In genomic region chr12:52049286-52049685, GRCh38 we compare ENCODE assay signal across 10 cellular contexts. TPM values are rescaled to one million over a fixed set of nuclear protein-coding genes. Genes with fewer than 3 reads are reported as not detected.
DNase-seq lines count a peak whose midpoint lies in the region; ATAC-seq, FAIRE-seq and TF ChIP-seq lines count a peak whose summit lies in the region.
"Had no signal": no experiment of that assay in that cellular context is flagged by ENCODE, and none has a peak within 500 bp of the region (broad histone marks: within the 10 kb centered on the region; RNA-seq: fewer than 3 reads in every experiment).

No MANE protein-coding gene starts in this region.

- no peak for TF ChIP-seq RAD21 in A549 (conservative IDR thresholded peaks at IDR 0.05 in 1 of 2, IDR thresholded peaks at IDR 0.05 in 1 of 2)

- FAIRE-seq in A549 (lab: Jason Lieb, UNC): no peak

- no peak overlapping the region for H3K4me2 ChIP-seq in A549

- DNase-seq in A549 (ENCODE audit: low read depth in 1 of 2, low spot score in 1 of 2): no peak
- DNase-seq in CD8-positive, alpha-beta memory T cell: no peak
- DNase-seq in natural killer cell treated with Interleukin-12 subunit alpha and Interleukin-12 subunit beta and Interleukin-15 and Interleukin-18, amount 100 ng/mL, for 72 hours (ENCODE audit: low spot score): no peak
- DNase-seq in retina: no peak
- no peak for DNase-seq in A172 (ENCODE audit: low spot score)
- no peak for DNase-seq in NCI-H82 treated with DMSO at 0.1 percent for 48 hours (lab: John Stamatoyannopoulos, UW; ENCODE audit: unreplicated experiment)
- DNase-seq: islet precursor cell, NCI-H345 had no signal

- no peak for TF ChIP-seq CTCF in A549 (IDR thresholded peaks at IDR 0.05)

- no peaks in the 10 kb centered on the region for H3K9me3 Mint-ChIP-seq in CD8-positive, alpha-beta memory T cell
- no peaks in the 10 kb centered on the region for H3K9me3 Mint-ChIP-seq in activated naive CD8-positive, alpha-beta T cell (ENCODE audit: low read depth)
- H3K9me3 Mint-ChIP-seq in natural killer cell treated with Interleukin-12 subunit alpha and Interleukin-12 subunit beta and Interleukin-15 and Interleukin-18, amount 100 ng/mL, for 72 hours: no peaks in the 10 kb centered on the region

- peaks cover 24 to 39% (median 28%) of the 10 kb centered on the region in 3 donors for H3K4me1 Mint-ChIP-seq in CD8-positive, alpha-beta memory T cell
- peaks cover 43% of the 10 kb centered on the region for H3K4me1 Mint-ChIP-seq in activated naive CD8-positive, alpha-beta T cell (ENCODE audit: low read depth)
- peaks cover 28 to 48% of the 10 kb centered on the region in 2 donors for H3K4me1 Mint-ChIP-seq in natural killer cell treated with Interleukin-12 subunit alpha and Interleukin-12 subunit beta and Interleukin-15 and Interleukin-18, amount 100 ng/mL, for 72 hours (ENCODE audit: low read depth in 2 of 2)

- no peak for TF ChIP-seq EP300 in A549 (IDR thresholded peaks at IDR 0.05)

- H3K27ac ChIP-seq in A549: peak overlapping the region in 1 of 2 experiments; percentile 95; a peak in 3 of 6 replicates
- H3K27ac ChIP-seq in CD8-positive, alpha-beta memory T cell (ENCODE audit: low read depth, low read length): no peak overlapping the region

- H3K9me3 ChIP-seq in A549: no peaks in the 10 kb centered on the region
- no peaks in the 10 kb centered on the region for H3K9me3 ChIP-seq in CD8-positive, alpha-beta memory T cell (ENCODE audit: low read length)

- H3K27me3 Mint-ChIP-seq in CD8-positive, alpha-beta memory T cell: peaks cover 0 to 2% of the 10 kb centered on the region in 2 donors
- H3K27me3 Mint-ChIP-seq in activated naive CD8-positive, alpha-beta T cell: no peaks in the 10 kb centered on the region
- H3K27me3 Mint-ChIP-seq in natural killer cell treated with Interleukin-12 subunit alpha and Interleukin-12 subunit beta and Interleukin-15 and Interleukin-18, amount 100 ng/mL, for 72 hours: peaks cover 6 to 10% of the 10 kb centered on the region in 2 donors

- no peaks in the 10 kb centered on the region for H3K27me3 ChIP-seq in CD8-positive, alpha-beta memory T cell (ENCODE audit: insufficient read depth, low read length, poor library complexity, severe bottlenecking)

- no peaks in the 10 kb centered on the region for H3K36me3 ChIP-seq in CD8-positive, alpha-beta memory T cell (ENCODE audit: insufficient read depth, low read length)

- 90% methylated on average over 4 of the region's 4 CpGs for WGBS in A549 (ENCODE audit: missing lambda C conversion rate)

- ATAC-seq in A549 (no peak), HG02610 (IDR thresholded peaks at IDR 0.05; ENCODE audit: unreplicated experiment) (no peak)
- ATAC-seq in natural killer cell treated with Interleukin-12 subunit alpha and Interleukin-12 subunit beta and Interleukin-15 and Interleukin-18, amount 100 ng/mL, for 72 hours: no peak

- H3K4me3 ChIP-seq in A549: no peak overlapping the region
- no peak overlapping the region for H3K4me3 ChIP-seq in CD8-positive, alpha-beta memory T cell (ENCODE audit: low read length)

- peaks cover 40% of the 10 kb centered on the region for H3K4me1 ChIP-seq in A549
- peaks cover 27% of the 10 kb centered on the region for H3K4me1 ChIP-seq in CD8-positive, alpha-beta memory T cell (ENCODE audit: insufficient read depth, low read length)

- peak overlapping the region; percentile 43 to 99 (median 88) for H3K27ac Mint-ChIP-seq in CD8-positive, alpha-beta memory T cell
- peak overlapping the region; percentile 90 for H3K27ac Mint-ChIP-seq in activated naive CD8-positive, alpha-beta T cell
- H3K27ac Mint-ChIP-seq in natural killer cell treated with Interleukin-12 subunit alpha and Interleukin-12 subunit beta and Interleukin-15 and Interleukin-18, amount 100 ng/mL, for 72 hours: peak overlapping the region; percentile 37 to 69

- POLR2A ChIA-PET in A549 (lab: Yijun Ruan, JAX): no interaction called here
- POLR2A ChIA-PET in CD8-positive, alpha-beta memory T cell (lab: Charles Lee): interaction anchor here (0.6 kb wide), 1 partner anchor 21 kb away, joined by 3 read pairs; the partner anchor contains the start of gene ATG101

- CTCF ChIA-PET in A549 (lab: Yijun Ruan, JAX): interaction anchor here (2.8 to 41.8 kb wide), 3 partner anchors 10 to 24 kb away, joined by 11 to 1730 read pairs (median 426); partner anchors contain the start of genes ATG101, NR4A1 and SMIM41
- CTCF ChIA-PET in CD8-positive, alpha-beta memory T cell (lab: Charles Lee): interaction anchor here (20.9 kb wide), 1 partner anchor 25 kb away, joined by 206 read pairs; no protein-coding TSS in a partner anchor

- H3K4me3 Mint-ChIP-seq in CD8-positive, alpha-beta memory T cell: peak overlapping the region; percentile 64 to 99 (median 94)
- peak overlapping the region; percentile 80 for H3K4me3 Mint-ChIP-seq in activated naive CD8-positive, alpha-beta T cell
- H3K4me3 Mint-ChIP-seq in natural killer cell treated with Interleukin-12 subunit alpha and Interleukin-12 subunit beta and Interleukin-15 and Interleukin-18, amount 100 ng/mL, for 72 hours: peak overlapping the region; percentile 69

- peaks cover 0 to 3% (median 0%) of the 10 kb centered on the region in 3 donors for H3K36me3 Mint-ChIP-seq in CD8-positive, alpha-beta memory T cell
- peaks cover 2% of the 10 kb centered on the region for H3K36me3 Mint-ChIP-seq in activated naive CD8-positive, alpha-beta T cell
- H3K36me3 Mint-ChIP-seq in natural killer cell treated with Interleukin-12 subunit alpha and Interleukin-12 subunit beta and Interleukin-15 and Interleukin-18, amount 100 ng/mL, for 72 hours: no peaks in the 10 kb centered on the region

- TF ChIP-seq POLR2A in A549 (IDR thresholded peaks at IDR 0.05; ENCODE audit: low read length): no peak

TF ChIP-seq in A549, 52 proteins besides CTCF, POLR2A, EP300 and RAD21:
- 0 out of 2 replicates have a peak, but pooled peaks have one; percentile 18 for TF ChIP-seq EHF (CRISPR knock-in tag; IDR thresholded peaks at IDR 0.05)
- no peak for TF ChIP-seq KDM5A (IDR thresholded peaks at IDR 0.05)
- peak; percentile 80; the same call in 1 of the 2 replicates for TF ChIP-seq POLR2AphosphoS2 (conservative IDR thresholded peaks at IDR 0.05; ENCODE audit: low read length)
- no peak for TF ChIP-seq TFCP2L1 (CRISPR knock-in tag; IDR thresholded peaks at IDR 0.05)
- TF ChIP-seq RCOR1 (IDR thresholded peaks at IDR 0.05; ENCODE audit: low read depth, low read length): no peak
TF ChIP-seq in A549: peak in this region for 2.

RNA-seq across cellular contexts. Expression of gene NR4A1, which starts 2.0 kb away (rescaled TPM):
- polyA plus RNA-seq in A549 (2011; rRNA removed) (81.3 and 89.6 TPM in 2 replicates), A549 (2017; fragmentation: RNase III; extraction: RNeasy Plus Mini Kit Qiagen cat#74134 plus additional on column Dnase treatment) (24.7 to 39.6 TPM (median 28.7 TPM) in 3 replicates)
- 151 and 315 TPM in 2 replicates for polyA plus RNA-seq in A549 (2012; cell fraction: cytosol; rRNA removed)
- 768 and 886 TPM in 2 replicates for polyA plus RNA-seq in A549 (2012; cell fraction: nucleus; rRNA removed)
- 132 and 174 TPM in 2 replicates for polyA minus RNA-seq in A549 (2011; rRNA and poly(A)+ RNA removed)
- total RNA-seq in CD8-positive, alpha-beta memory T cell: 10 to 100 TPM; 20.4 to 23.4 TPM
- polyA plus RNA-seq in CD8-positive, alpha-beta memory T cell: 0.84 TPM
- total RNA-seq in natural killer cell treated with Interleukin-12 subunit alpha and Interleukin-12 subunit beta and Interleukin-15 and Interleukin-18, amount 100 ng/mL, for 72 hours: 1 to 10 TPM; 3.0 to 4.0 TPM
- 1.5 and 3.3 TPM in 2 replicates for total RNA-seq in A172 (2014; rRNA removed; shearing (Covaris generic))

RNA-seq across cellular contexts. Expression of gene ATG101, which starts 20.5 kb away (rescaled TPM):
- polyA plus RNA-seq in A549 (2011; rRNA removed): 124 and 141 TPM in 2 replicates
- 168 and 190 TPM in 2 replicates for polyA plus RNA-seq in A549 (2012; cell fraction: cytosol; rRNA removed)
- 140 and 145 TPM in 2 replicates for polyA plus RNA-seq in A549 (2012; cell fraction: nucleus; rRNA removed)
- polyA plus RNA-seq in A549 (2017; fragmentation: RNase III; extraction: RNeasy Plus Mini Kit Qiagen cat#74134 plus additional on column Dnase treatment): 81.3 to 87.9 TPM (median 82.6 TPM) in 3 replicates
- 109 and 119 TPM in 2 replicates for polyA minus RNA-seq in A549 (2011; rRNA and poly(A)+ RNA removed)
- total RNA-seq in CD8-positive, alpha-beta memory T cell: 10 to 100 TPM; 49.7 to 56.2 TPM
- 25.5 TPM for polyA plus RNA-seq in CD8-positive, alpha-beta memory T cell
- total RNA-seq in natural killer cell treated with Interleukin-12 subunit alpha and Interleukin-12 subunit beta and Interleukin-15 and Interleukin-18, amount 100 ng/mL, for 72 hours: 10 to 100 TPM; 43.1 to 55.1 TPM
- 70.3 and 74.7 TPM in 2 replicates for total RNA-seq in A172 (2014; rRNA removed; shearing (Covaris generic))

RNA-seq across cellular contexts. Expression of gene SMIM41, which starts 30.2 kb away (rescaled TPM):
- polyA plus RNA-seq in A549 (2011; rRNA removed): not detected in 2 replicates
- polyA plus RNA-seq in A549 (2012; cell fraction: cytosol; rRNA removed): not detected in 2 replicates
- 0.06 and 0.10 TPM in 2 replicates for polyA plus RNA-seq in A549 (2012; cell fraction: nucleus; rRNA removed)
- not detected in 3 replicates for polyA plus RNA-seq in A549 (2017; fragmentation: RNase III; extraction: RNeasy Plus Mini Kit Qiagen cat#74134 plus additional on column Dnase treatment)
- not detected in 2 replicates for polyA minus RNA-seq in A549 (2011; rRNA and poly(A)+ RNA removed)
- total RNA-seq in CD8-positive, alpha-beta memory T cell: not detected
- polyA plus RNA-seq in CD8-positive, alpha-beta memory T cell: not detected
- not detected for total RNA-seq in natural killer cell treated with Interleukin-12 subunit alpha and Interleukin-12 subunit beta and Interleukin-15 and Interleukin-18, amount 100 ng/mL, for 72 hours
- total RNA-seq in A172 (2014; rRNA removed; shearing (Covaris generic)): not detected in 2 replicates

RNA-seq across cellular contexts. Expression of gene TAMALIN, which starts 42.5 kb away (rescaled TPM):
- polyA plus RNA-seq in A549 (2011; rRNA removed): 0.22 and 0.35 TPM in 2 replicates
- 0.44 and 0.53 TPM in 2 replicates for polyA plus RNA-seq in A549 (2012; cell fraction: cytosol; rRNA removed)
- 1.4 and 3.1 TPM in 2 replicates for polyA plus RNA-seq in A549 (2012; cell fraction: nucleus; rRNA removed)
- 0.16 to 0.30 TPM (median 0.29 TPM) in 3 replicates for polyA plus RNA-seq in A549 (2017; fragmentation: RNase III; extraction: RNeasy Plus Mini Kit Qiagen cat#74134 plus additional on column Dnase treatment)
- polyA minus RNA-seq in A549 (2011; rRNA and poly(A)+ RNA removed): 0.44 and 0.62 TPM in 2 replicates
- total RNA-seq in CD8-positive, alpha-beta memory T cell: 1 to 10 TPM; 7.3 to 8.4 TPM
- polyA plus RNA-seq in CD8-positive, alpha-beta memory T cell: 1.4 TPM
- 1 to 10 TPM; 5.4 to 5.6 TPM for total RNA-seq in natural killer cell treated with Interleukin-12 subunit alpha and Interleukin-12 subunit beta and Interleukin-15 and Interleukin-18, amount 100 ng/mL, for 72 hours
- total RNA-seq in A172 (2014; rRNA removed; shearing (Covaris generic)): 2.3 and 3.3 TPM in 2 replicates
